Comparison of ENCODE assay signal across 17 cellular contexts in the genomic region with DNA sequence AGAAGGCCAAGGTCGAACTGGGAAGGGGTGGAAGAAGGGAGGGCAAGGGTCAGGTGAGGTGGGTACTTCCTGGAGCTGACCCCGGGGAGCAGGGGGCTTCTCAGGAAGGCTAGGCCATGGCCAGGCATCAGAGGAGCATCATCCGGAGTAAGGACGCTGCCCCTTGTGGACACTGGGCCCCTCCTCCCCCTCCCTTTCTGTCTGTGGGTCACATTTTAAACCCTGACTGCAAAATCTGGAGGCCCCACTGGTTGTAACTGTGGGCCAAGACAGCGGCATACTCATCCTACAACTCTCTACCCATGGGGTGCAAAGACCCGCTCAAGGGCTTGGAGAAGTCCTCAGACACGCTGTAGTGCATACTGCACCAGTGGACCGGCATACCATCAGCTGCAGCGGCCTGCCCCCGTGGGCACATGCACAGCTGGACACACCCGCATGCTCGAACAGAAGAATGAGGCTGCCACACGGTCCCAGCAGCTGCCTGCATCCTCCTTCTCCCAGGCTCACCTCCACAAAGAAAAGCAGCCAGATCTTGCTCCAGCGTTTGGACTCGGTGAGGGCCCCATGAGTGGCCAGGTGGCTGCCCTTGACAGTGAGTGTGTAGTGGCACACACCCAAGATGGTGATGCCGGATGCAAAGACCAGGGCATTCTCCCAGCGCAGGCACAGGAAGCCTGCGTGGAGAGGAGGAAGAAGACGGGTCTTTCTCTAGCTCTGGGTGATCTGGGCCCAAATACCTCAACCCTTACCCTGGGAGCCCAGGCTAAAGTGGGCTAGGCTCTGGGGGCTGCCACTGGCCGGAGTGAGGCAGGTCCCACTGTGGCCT. TPM values are rescaled to one million over a fixed set of nuclear protein-coding genes. Genes with fewer than 3 reads are reported as not detected.
DNase-seq lines count a peak whose midpoint lies in the region; FAIRE-seq and TF ChIP-seq lines count a peak whose summit lies in the region.
"Had no signal": no experiment of that assay in that cellular context is flagged by ENCODE, and none has a peak within 500 bp of the region (broad histone marks: within the 10 kb centered on the region; RNA-seq: fewer than 3 reads in every experiment).

No MANE protein-coding gene starts in this region.

- intact Hi-C loops in thyroid gland (cut with DNase I) = no loop called here

- TF ChIP-seq CTCF in Peyer's patch (IDR thresholded peaks at IDR 0.05) (no peak), thyroid gland (IDR thresholded peaks at IDR 0.05) (no peak)

- H3K4me3 ChIP-seq in Peyer's patch (peak overlapping the region in 3 of 4 donors; percentile 24 to 64 (median 51)), iPS DF 6.9 (ENCODE audit: low read length) (peak overlapping the region; percentile 46; the same call in 1 of the 2 replicates), thyroid gland (replicated peaks in 1 of 3) (no peak overlapping the region)
- H3K4me3 ChIP-seq: SK-N-MC had no signal

- H3K9me3 ChIP-seq in Peyer's patch (no peaks in the 10 kb centered on the region), iPS DF 6.9 (ENCODE audit: control insufficient read depth, insufficient read depth, low read length) (no peaks in the 10 kb centered on the region), thyroid gland (no peaks in the 10 kb centered on the region)

- H3K36me3 ChIP-seq in Peyer's patch = no peaks in the 10 kb centered on the region
- H3K36me3 ChIP-seq in iPS DF 6.9 (ENCODE audit: control insufficient read depth, insufficient read depth, low read length) = no peaks in the 10 kb centered on the region
- H3K36me3 ChIP-seq in thyroid gland = no peaks in the 10 kb centered on the region

- WGBS in iPS DF 6.9 (ENCODE audit: insufficient coverage, insufficient read length) = no CpG with 5 or more reads among the region's 20 CpGs
- WGBS in thyroid gland, 2 donors = 37 to 38% methylated on average over 11 to 15 of the region's 20 CpGs

- H3K4me1 ChIP-seq in Peyer's patch (peaks cover 0 to 13% (median 5%) of the 10 kb centered on the region in 4 donors), iPS DF 6.9 (ENCODE audit: control insufficient read depth, insufficient read depth, low read length) (peaks cover 3% of the 10 kb centered on the region; the same call in 1 of the 2 replicates), thyroid gland (peaks cover 5 to 10% of the 10 kb centered on the region in 2 donors)

- no peak for FAIRE-seq in GM19239 (lab: Jason Lieb, UNC)

- TF ChIP-seq POLR2A in Peyer's patch (IDR thresholded peaks at IDR 0.05) (no peak), thyroid gland (IDR thresholded peaks at IDR 0.05) (no peak)

- DNase-seq in NCI-H1092 treated with DMSO at 0.1 percent for 48 hours (lab: John Stamatoyannopoulos, UW) (peak; percentile 4), NCI-H1092 (lab: John Stamatoyannopoulos, UW) (no peak), Peyer's patch (no peak), iPS DF 6.9 (ENCODE audit: low read depth, low spot score) (no peak), thyroid gland (peak; percentile 48 to 55), GM19239 (ENCODE audit: insufficient read length, low spot score) (no peak), H4 (ENCODE audit: low spot score) (no peak), SK-N-DZ (ENCODE audit: low spot score) (no peak)
- DNase-seq: activated CD8-positive, alpha-beta memory T cell treated with anti-CD3 and anti-CD28 coated beads for 24 hours; activated effector memory CD4-positive, alpha-beta T cell treated with anti-CD3 and anti-CD28 coated beads, Interleukin-2, amount 50 U/mL, for 16 hours; CD8-positive, alpha-beta T cell; GF-D8; left colon; MM.1S; NCI-H345 had no signal

- H3K27ac ChIP-seq in Peyer's patch = peak overlapping the region in 3 of 4 donors; percentile 19 to 35 (median 27)
- H3K27ac ChIP-seq in iPS DF 6.9 (ENCODE audit: low read length) = no peak overlapping the region
- H3K27ac ChIP-seq in thyroid gland = no peak overlapping the region
- H3K27ac ChIP-seq: SK-N-MC had no signal

- H3K27me3 ChIP-seq in Peyer's patch = peaks cover 0 to 15% of the 10 kb centered on the region in 2 donors
- peaks cover 20% of the 10 kb centered on the region for H3K27me3 ChIP-seq in iPS DF 6.9 (ENCODE audit: control insufficient read depth, insufficient read depth, low read length)
- peaks cover 17% of the 10 kb centered on the region for H3K27me3 ChIP-seq in thyroid gland

RNA-seq across cellular contexts. Expression of gene FADS6, which starts 1.2 kb away (rescaled TPM):
- total RNA-seq in Peyer's patch (100 to 1,000 TPM in 1 of 4 donors, 10 to 100 TPM in 2, not detected in 1; 79.9 to 161 (median 82.1) TPM), thyroid gland (not detected)
- total RNA-seq in H4 (2014; rRNA removed; shearing (Covaris generic)) = not detected in 2 replicates
- polyA plus RNA-seq in SK-N-DZ (2014; cell fraction: cytosol; rRNA removed) = not detected in 2 replicates
- polyA plus RNA-seq in SK-N-DZ (2014; cell fraction: nucleus; rRNA removed) = not detected in 2 replicates
- total RNA-seq: CD8-positive, alpha-beta T cell had no signal

RNA-seq across cellular contexts. Expression of gene FDXR, which starts 19.4 kb away (rescaled TPM):
- total RNA-seq in Peyer's patch (10 to 100 TPM in 3 of 4 donors, 1 to 10 TPM in 1; 1.7 to 16.1 (median 13.1) TPM), thyroid gland (10 to 100 TPM in 2 of 4 donors, 1 to 10 TPM in 2; 5.9 to 18.6 (median 10.2) TPM)
- total RNA-seq in H4 (2014; rRNA removed; shearing (Covaris generic)) = 22.1 and 30.0 TPM in 2 replicates
- 12.8 and 14.1 TPM in 2 replicates for polyA plus RNA-seq in SK-N-DZ (2014; cell fraction: cytosol; rRNA removed)
- polyA plus RNA-seq in SK-N-DZ (2014; cell fraction: nucleus; rRNA removed) = 11.5 and 18.8 TPM in 2 replicates

RNA-seq across cellular contexts. Expression of gene USH1G, which starts 30.8 kb away (rescaled TPM):
- total RNA-seq in Peyer's patch = 1 to 10 TPM in 3 of 4 donors, not detected in 1; 1.6 to 3.7 (median 2.3) TPM
- total RNA-seq in thyroid gland = not detected
- 0.54 TPM in 1 of 2 replicates, not detected in the other for total RNA-seq in H4 (2014; rRNA removed; shearing (Covaris generic))
- 0.40 TPM in 1 of 2 replicates, not detected in the other for polyA plus RNA-seq in SK-N-DZ (2014; cell fraction: cytosol; rRNA removed)
- not detected in 2 replicates for polyA plus RNA-seq in SK-N-DZ (2014; cell fraction: nucleus; rRNA removed)
- total RNA-seq: CD8-positive, alpha-beta T cell had no signal

RNA-seq across cellular contexts. Expression of gene OTOP2, which starts 31.8 kb away (rescaled TPM):
- 10 to 100 TPM in 1 of 4 donors, 1 to 10 TPM in 2, not detected in 1; 4.6 to 11.9 (median 8.8) TPM for total RNA-seq in Peyer's patch
- total RNA-seq in thyroid gland = not detected
- not detected in 2 replicates for total RNA-seq in H4 (2014; rRNA removed; shearing (Covaris generic))
- polyA plus RNA-seq in SK-N-DZ (2014; cell fraction: cytosol; rRNA removed) = not detected in 2 replicates
- not detected in 2 replicates for polyA plus RNA-seq in SK-N-DZ (2014; cell fraction: nucleus; rRNA removed)
- total RNA-seq: CD8-positive, alpha-beta T cell; progenitor cell of endocrine pancreas had no signal

RNA-seq across cellular contexts. Expression of gene GRIN2C, which starts 32.5 kb away (rescaled TPM):
- total RNA-seq in Peyer's patch = 1 to 10 TPM in 1 of 4 donors, under 1 TPM in 1, not detected in 2; 0.13 to 2.7 TPM
- total RNA-seq in thyroid gland = 100 to 1,000 TPM in 2 of 4 donors, 10 to 100 TPM in 2; 63.4 to 120 (median 94.0) TPM
- 0.12 TPM in 1 of 2 replicates, not detected in the other for total RNA-seq in H4 (2014; rRNA removed; shearing (Covaris generic))
- polyA plus RNA-seq in SK-N-DZ (2014; cell fraction: cytosol; rRNA removed) = 0.20 and 0.24 TPM in 2 replicates
- polyA plus RNA-seq in SK-N-DZ (2014; cell fraction: nucleus; rRNA removed) = 1.0 TPM in 1 of 2 replicates, not detected in the other
- total RNA-seq: CD8-positive, alpha-beta T cell had no signal

Comparison
In these comparisons a context has a peak if more than half of its experiments do, and no peak if none do; other contexts are left out.
1. DNase-seq: peak in NCI-H1092 treated with DMSO at 0.1 percent for 48 hours (single experiment) and thyroid gland (2 of 2); none in NCI-H1092 (single experiment), Peyer's patch (0 of 3), iPS DF 6.9 (single experiment), GM19239 (single experiment), H4 (single experiment) and SK-N-DZ (single experiment).
2. H3K27ac ChIP-seq: peak in Peyer's patch (3 of 4); none in iPS DF 6.9 (single experiment) and thyroid gland (0 of 3).
3. H3K4me3 ChIP-seq: peak in Peyer's patch (3 of 4) and iPS DF 6.9 (single experiment); none in thyroid gland (0 of 3).